ENCODE assay signal across 16 cellular contexts in the genomic region with DNA sequence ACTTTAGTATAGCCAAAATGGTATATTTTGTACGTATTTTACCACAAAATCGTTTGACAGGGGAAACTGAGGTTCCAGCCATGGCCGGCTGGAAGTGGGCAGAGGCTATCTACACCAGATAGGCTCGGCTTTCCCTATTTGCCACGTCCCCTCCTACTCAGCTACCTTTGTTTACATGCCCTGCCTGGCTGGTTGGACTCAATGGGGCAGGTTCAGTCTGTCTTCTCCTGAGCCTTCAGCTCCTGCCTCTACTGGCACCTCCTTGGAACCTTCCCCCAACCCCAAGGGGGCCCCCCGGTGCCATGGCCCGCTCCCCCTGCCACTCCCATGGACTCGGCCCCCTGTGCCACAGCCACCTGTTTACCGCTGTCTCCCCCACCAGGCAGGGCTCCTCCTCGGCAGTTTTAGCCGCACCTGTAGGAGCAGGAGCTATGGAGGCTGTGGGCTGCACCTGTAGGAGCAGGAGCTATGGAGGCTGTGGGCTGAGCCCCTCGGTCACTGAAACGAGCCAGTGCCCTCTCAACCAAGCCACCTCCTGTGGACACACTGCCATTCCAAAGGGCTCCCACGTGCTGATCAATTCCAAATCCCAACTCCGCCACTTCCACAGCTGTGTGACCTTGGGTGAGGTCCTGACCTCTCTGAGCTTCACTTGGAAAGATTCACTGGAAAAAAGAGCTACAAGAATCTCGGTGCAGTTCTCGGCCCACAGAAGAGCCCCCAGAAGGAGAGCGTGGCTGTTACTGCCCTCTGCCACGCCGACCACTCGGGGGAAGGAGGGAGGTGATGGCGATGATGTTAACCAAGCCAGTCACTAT.
DNase-seq lines count a peak whose midpoint lies in the region; ATAC-seq, FAIRE-seq and TF ChIP-seq lines count a peak whose summit lies in the region.
"Had no signal": no experiment of that assay in that cellular context is flagged by ENCODE, and none has a peak within 500 bp of the region (broad histone marks: within the 10 kb centered on the region; RNA-seq: fewer than 3 reads in every experiment).

No MANE protein-coding gene starts in this region.

- intact Hi-C loops in left cardiac atrium (cut with DNase I) (loop anchor here in 1 of 2 donors (10.0 kb wide), 2 partner anchors 50 to 120 kb away; no protein-coding TSS in a partner anchor), ovary (cut with DNase I) (loop anchor here in 1 of 4 donors (10.0 kb wide), 1 partner anchor 60 kb away; a partner anchor contains a TSS)

- WGBS in ovary, 3 donors, result 71 to 82% (median 72%) methylated on average over 22 of the region's 22 CpGs

- FAIRE-seq in urothelium cell line (lab: Jason Lieb, UNC), result no peak

- H3K4me1 ChIP-seq in right atrium auricular region, result peaks cover 0 to 92% of the 10 kb centered on the region in 2 donors
- peaks cover 49% of the 10 kb centered on the region for H3K4me1 ChIP-seq in ovary (ENCODE audit: insufficient read depth)

- no peak overlapping the region for H3K4me3 ChIP-seq in right atrium auricular region
- H3K4me3 ChIP-seq in ovary, result no peak overlapping the region

- H3K27ac Mint-ChIP-seq in brain (peak overlapping the region; percentile 57 to 93 (median 91)), nephron progenitor cell (peak overlapping the region; percentile 54)
- H3K27ac Mint-ChIP-seq in activated CD4-positive, alpha-beta memory T cell treated with anti-CD3 and anti-CD28 coated beads, Interleukin-2, amount 10 ng/mL, durations not matched to agents 7 days and 5 days, result no peak overlapping the region

- CTCF ChIA-PET in activated CD4-positive, alpha-beta memory T cell treated with anti-CD3 and anti-CD28 coated beads, Interleukin-2, amount 10 ng/mL, durations not matched to agents 7 days and 5 days (lab: Charles Lee), result interaction anchor here (0.5 kb wide), 1 partner anchor 256 kb away, joined by 3 read pairs; no protein-coding TSS in a partner anchor

- ATAC-seq in left cardiac atrium (no peak), GM21529 (IDR thresholded peaks at IDR 0.05; ENCODE audit: unreplicated experiment) (no peak)
- ATAC-seq: activated CD4-positive, CD25-positive, alpha-beta regulatory T cell treated with anti-CD3 and anti-CD28 coated beads, Interleukin-2, amount 50 U/mL, for 24 hours; foreskin keratinocyte; natural killer cell had no signal

- DNase-seq in right atrium auricular region (ENCODE audit: low spot score) (no peak), left cardiac atrium (no peak), nephron progenitor cell (no peak), urothelium cell line (ENCODE audit: low spot score) (no peak), ovary (no peak)
- no peak for DNase-seq in activated CD4-positive, alpha-beta memory T cell treated with anti-CD3 and anti-CD28 coated beads, Interleukin-2, amount 10 ng/mL, durations not matched to agents 7 days and 5 days
- DNase-seq: amniotic stem cell, DMS 273 treated with DMSO at 0.1 percent for 48 hours, dorsolateral prefrontal cortex, foreskin keratinocyte, kidney glomerular epithelial cell, natural killer cell had no signal

- peaks cover 96% of the 10 kb centered on the region for H3K4me1 Mint-ChIP-seq in brain
- peaks cover 92% of the 10 kb centered on the region for H3K4me1 Mint-ChIP-seq in nephron progenitor cell
- H3K4me1 Mint-ChIP-seq in activated CD4-positive, alpha-beta memory T cell treated with anti-CD3 and anti-CD28 coated beads, Interleukin-2, amount 10 ng/mL, durations not matched to agents 7 days and 5 days, result no peaks in the 10 kb centered on the region

- H3K36me3 Mint-ChIP-seq in brain, result no peaks in the 10 kb centered on the region
- peaks cover 6% of the 10 kb centered on the region for H3K36me3 Mint-ChIP-seq in nephron progenitor cell (ENCODE audit: low read depth)
- no peaks in the 10 kb centered on the region for H3K36me3 Mint-ChIP-seq in activated CD4-positive, alpha-beta memory T cell treated with anti-CD3 and anti-CD28 coated beads, Interleukin-2, amount 10 ng/mL, durations not matched to agents 7 days and 5 days (ENCODE audit: low read depth)
- H3K36me3 Mint-ChIP-seq: natural killer cell had no signal

- no peak for TF ChIP-seq POLR2A in ovary (IDR thresholded peaks at IDR 0.05)

- H3K4me3 Mint-ChIP-seq in brain (no peak overlapping the region), nephron progenitor cell (no peak overlapping the region)
- no peak overlapping the region for H3K4me3 Mint-ChIP-seq in activated CD4-positive, alpha-beta memory T cell treated with anti-CD3 and anti-CD28 coated beads, Interleukin-2, amount 10 ng/mL, durations not matched to agents 7 days and 5 days
- H3K4me3 Mint-ChIP-seq: natural killer cell had no signal

- TF ChIP-seq CTCF in right atrium auricular region (IDR thresholded peaks at IDR 0.05), result no peak
- no peak for TF ChIP-seq CTCF in brain (conservative IDR thresholded peaks at IDR 0.05)
- TF ChIP-seq CTCF in nephron progenitor cell (IDR thresholded peaks at IDR 0.05), result no peak
- TF ChIP-seq CTCF in ovary (IDR thresholded peaks at IDR 0.05), result no peak

- POLR2A ChIA-PET in activated CD4-positive, alpha-beta memory T cell treated with anti-CD3 and anti-CD28 coated beads, Interleukin-2, amount 10 ng/mL, durations not matched to agents 7 days and 5 days (lab: Charles Lee), result no interaction called here

- H3K36me3 ChIP-seq in right atrium auricular region, result no peaks in the 10 kb centered on the region
- H3K36me3 ChIP-seq in ovary, result no peaks in the 10 kb centered on the region

- H3K27me3 ChIP-seq in right atrium auricular region (no peaks in the 10 kb centered on the region), ovary (no peaks in the 10 kb centered on the region)
- H3K27me3 ChIP-seq: dorsolateral prefrontal cortex, foreskin keratinocyte, spleen had no signal

- H3K27me3 Mint-ChIP-seq in brain, result peaks cover 4% of the 10 kb centered on the region
- H3K27me3 Mint-ChIP-seq in nephron progenitor cell (ENCODE audit: low read depth, poor library complexity), result peaks cover 15% of the 10 kb centered on the region
- H3K27me3 Mint-ChIP-seq in activated CD4-positive, alpha-beta memory T cell treated with anti-CD3 and anti-CD28 coated beads, Interleukin-2, amount 10 ng/mL, durations not matched to agents 7 days and 5 days, result no peaks in the 10 kb centered on the region

- TF ChIP-seq EP300 in ovary (IDR thresholded peaks at IDR 0.05), result no peak

- H3K27ac ChIP-seq in right atrium auricular region (peak overlapping the region; percentile 81 to 83), ovary (peak overlapping the region in 1 of 2 donors; percentile 56)
- H3K27ac ChIP-seq: foreskin keratinocyte had no signal

- H3K9me3 ChIP-seq in right atrium auricular region (no peaks in the 10 kb centered on the region), ovary (no peaks in the 10 kb centered on the region)
- H3K9me3 ChIP-seq: spleen had no signal

- no peaks in the 10 kb centered on the region for H3K9me3 Mint-ChIP-seq in brain
- no peaks in the 10 kb centered on the region for H3K9me3 Mint-ChIP-seq in nephron progenitor cell
- H3K9me3 Mint-ChIP-seq in activated CD4-positive, alpha-beta memory T cell treated with anti-CD3 and anti-CD28 coated beads, Interleukin-2, amount 10 ng/mL, durations not matched to agents 7 days and 5 days, result no peaks in the 10 kb centered on the region
- H3K9me3 Mint-ChIP-seq: natural killer cell had no signal
